ENCODE assay signal across 19 cellular contexts in genomic region chr12:18677189-18677588, GRCh38.
"Had no signal": no experiment of that assay in that cellular context is flagged by ENCODE, and none has a peak within 500 bp of the region (broad histone marks: within the 10 kb centered on the region; RNA-seq: fewer than 3 reads in every experiment).

No MANE protein-coding gene starts in this region.

- H3K4me1 ChIP-seq: adrenal gland, left ventricle myocardium inferior, tibial artery had no signal

- H3K9me3 ChIP-seq: adrenal gland, left ventricle myocardium inferior, mucosa of descending colon, tibial artery had no signal

- DNase-seq: activated CD4-positive, alpha-beta memory T cell treated with anti-CD3 and anti-CD28 coated beads, Interleukin-2, amount 10 ng/mL, durations not matched to agents 7 days and 5 days; activated CD4-positive, alpha-beta T cell treated with anti-CD3 and anti-CD28 coated beads for 4 hours; activated effector memory CD4-positive, alpha-beta T cell treated with Interleukin-2 at 50 U/mL for 16 hours; activated T-cell treated with anti-CD3 and anti-CD28 coated beads, Interleukin-2, amount 50 U/mL, for 4 hours; adrenal gland; brain microvascular endothelial cell; effector CD8-positive, alpha-beta T cell; hippocampal formation; kidney; left ventricle myocardium inferior; mucosa of descending colon; naive thymus-derived CD4-positive, alpha-beta T cell; nucleus accumbens; stimulated activated CD4-positive, alpha-beta T cell treated with anti-CD3 and anti-CD28 coated beads, Interleukin-4, amount 100 ng/mL, for 1 hour; stimulated activated naive B cell treated with anti-CD40 and anti-IgM and Interleukin-4, amounts not matched to agents 10 μg/mL and 1 μg/mL and 100 μg/mL, for 72 hours; T-helper 2 cell; tibial artery had no signal

- H3K27me3 ChIP-seq: adrenal gland, brain microvascular endothelial cell, tibial artery had no signal

- ATAC-seq: activated T-cell treated with anti-CD3 and anti-CD28 coated beads, Interleukin-2, amount 50 U/mL, for 4 hours; mucosa of descending colon; naive thymus-derived CD4-positive, alpha-beta T cell; stimulated activated naive B cell treated with anti-CD40 and anti-IgM and Interleukin-4, amounts not matched to agents 10 μg/mL and 1 μg/mL and 100 μg/mL, for 72 hours; WTC11 had no signal

- H3K36me3 ChIP-seq: adrenal gland, brain microvascular endothelial cell, left ventricle myocardium inferior, tibial artery had no signal

- H3K27ac ChIP-seq: adrenal gland, brain microvascular endothelial cell, coronary artery, left ventricle myocardium inferior, tibial artery had no signal

- H3K4me3 ChIP-seq: adrenal gland, coronary artery, left ventricle myocardium inferior, mucosa of descending colon, tibial artery had no signal
